ENCODE assay signal across 9 cellular contexts in genomic region chr1:150564051-150564991, GRCh38. TPM values are rescaled to one million over a fixed set of nuclear protein-coding genes. Genes with fewer than 3 reads are reported as not detected.
A peak's percentile ranks its signal among the peaks of the same experiment; 100 is the strongest.
DNase-seq lines count a peak whose midpoint lies in the region; ATAC-seq, FAIRE-seq and TF ChIP-seq lines count a peak whose summit lies in the region.
"Had no signal": no experiment of that assay in that cellular context is flagged by ENCODE, and none has a peak within 500 bp of the region (broad histone marks: within the 10 kb centered on the region; RNA-seq: fewer than 3 reads in every experiment).

No MANE protein-coding gene starts in this region.

- H3K4me1 ChIP-seq in endothelial cell of umbilical vein (ENCODE audit: control insufficient read depth, extremely low read depth, insufficient read depth, low read length) (peaks cover 68% of the 10 kb centered on the region), pancreas (peaks cover 68 to 81% (median 73%) of the 10 kb centered on the region in 3 donors)

- H4K20me1 ChIP-seq in endothelial cell of umbilical vein (replicated peaks; ENCODE audit: control insufficient read depth, extremely low read depth, insufficient read depth, low read length): no peaks in the 10 kb centered on the region

- dilution Hi-C loops in endothelial cell of umbilical vein (cut with MboI; ENCODE audit: extremely low pct_ligation_motif_present, low sequenced_read_pairs): no loop called here

- H3K27me3 ChIP-seq in endothelial cell of umbilical vein (ENCODE audit: control insufficient read depth in 2 of 2, insufficient read depth in 2 of 2, low read length in 2 of 2) (no peaks in the 10 kb centered on the region), pancreas (no peaks in the 10 kb centered on the region)

- CTCF ChIA-PET in Calu3 (lab: Charles Lee): interaction anchor here (0.5 to 1.6 kb wide), 5 partner anchors 13 to 65 kb away, joined by 3 to 5 read pairs (median 3); partner anchors contain the start of gene ENSA
- CTCF ChIA-PET in RWPE1 (lab: Yijun Ruan, JAX): interaction anchor here (0.6 to 1.6 kb wide), 3 partner anchors 29 to 249 kb away, joined by 3 read pairs; no protein-coding TSS in a partner anchor
- CTCF ChIA-PET in endothelial cell of umbilical vein (lab: Charles Lee): interaction anchor here (0.9 to 13.9 kb wide), 4 partner anchors 11 to 432 kb away, joined by 3 to 288 read pairs (median 94); partner anchors contain the start of gene MCL1

- peak overlapping the region; percentile 75 for H3K4me3 Mint-ChIP-seq in Calu3 (ENCODE audit: low read depth, unreplicated experiment)

- H3K4me2 ChIP-seq in endothelial cell of umbilical vein (ENCODE audit: insufficient read depth, low read length): no peak overlapping the region

- no peaks in the 10 kb centered on the region for H3K9me1 ChIP-seq in endothelial cell of umbilical vein (replicated peaks; ENCODE audit: control insufficient read depth, extremely low read depth, insufficient read depth, low read length)

- H3K4me3 ChIP-seq in endothelial cell of umbilical vein (replicated peaks in 1 of 3; ENCODE audit: insufficient read depth in 1 of 3, low read depth in 1 of 3, low read length in 3 of 3): no peak overlapping the region
- H3K4me3 ChIP-seq in pancreas: peak overlapping the region in 1 of 4 donors; percentile 17

- intact Hi-C loops in Calu3 (cut with micrococcal nuclease; ENCODE audit: unreplicated experiment) (loop anchor here (5.0 to 10.0 kb wide), 3 partner anchors 130 to 413 kb away; partner anchors contain the start of gene GOLPH3L), endothelial cell of umbilical vein (cut with micrococcal nuclease) (loop anchor here (5.0 kb wide), 1 partner anchor 358 kb away; no protein-coding TSS in a partner anchor), pancreas (cut with DNase I) (loop anchor here in 1 of 3 donors (5.0 kb wide), 1 partner anchor 58 kb away; no protein-coding TSS in a partner anchor)

- no peaks in the 10 kb centered on the region for H3K36me3 ChIP-seq in endothelial cell of umbilical vein (ENCODE audit: control insufficient read depth in 2 of 2, extremely low read depth in 1 of 2, insufficient read depth in 2 of 2, low read length in 2 of 2)
- H3K36me3 ChIP-seq in pancreas: no peaks in the 10 kb centered on the region

- no peak overlapping the region for H3K9ac ChIP-seq in endothelial cell of umbilical vein (replicated peaks; ENCODE audit: extremely low read depth, insufficient read depth, low read length)

- no peak for TF ChIP-seq POLR2A in endothelial cell of umbilical vein (IDR thresholded peaks at IDR 0.05; ENCODE audit: low read depth, low read length)

- H3K36me3 Mint-ChIP-seq in Calu3 (ENCODE audit: insufficient read depth, unreplicated experiment): peaks cover 92% of the 10 kb centered on the region

- BruUV-seq in Calu3 (replicated peaks; lab: Mats Ljungman, UMichigan) (no TSS peak), endothelial cell of umbilical vein (replicated peaks; lab: Mats Ljungman, UMichigan) (no TSS peak)

- POLR2A ChIA-PET in RWPE1 (lab: Yijun Ruan, JAX; ENCODE audit: low non-redundant PET) (interaction anchor here (0.7 kb wide), 1 partner anchor 11 kb away, joined by 3 read pairs; no protein-coding TSS in a partner anchor), endothelial cell of umbilical vein (lab: Charles Lee) (interaction anchor here (0.8 to 1.4 kb wide), 4 partner anchors 10 to 391 kb away, joined by 3 to 6 read pairs (median 4); partner anchors contain the start of gene MCL1)

- H2AFZ ChIP-seq in endothelial cell of umbilical vein (ENCODE audit: low read depth, low read length): no peak overlapping the region

- H3K9me3 Mint-ChIP-seq in Calu3 (ENCODE audit: low read depth, unreplicated experiment): no peaks in the 10 kb centered on the region

- no peak for ATAC-seq in pancreas
- no peak for ATAC-seq in HG02840 (IDR thresholded peaks at IDR 0.05; ENCODE audit: low FRiP score, unreplicated experiment)

- no peaks in the 10 kb centered on the region for H3K27me3 Mint-ChIP-seq in Calu3 (ENCODE audit: unreplicated experiment)

- peaks cover 74% of the 10 kb centered on the region for H3K4me1 Mint-ChIP-seq in Calu3 (ENCODE audit: low read depth, unreplicated experiment)

- 67 to 71% methylated on average over 5 of the region's 5 CpGs for WGBS in pancreas, 2 donors

- H3K79me2 ChIP-seq in endothelial cell of umbilical vein (ENCODE audit: control insufficient read depth, insufficient read depth, low read length): peaks cover 8% of the 10 kb centered on the region

- DNase-seq in Calu3: no peak
- no peak for DNase-seq in RWPE1 (ENCODE audit: low spot score)
- DNase-seq in endothelial cell of umbilical vein (ENCODE audit: low read depth, low spot score): no peak
- DNase-seq in pancreas: no peak
- DNase-seq in NCI-H1092 treated with DMSO at 0.1 percent for 48 hours (lab: John Stamatoyannopoulos, UW): no peak
- no peak for DNase-seq in NCI-H69 (lab: John Stamatoyannopoulos, UW)
- no peak for DNase-seq in NCI-H82 treated with DMSO at 0.1 percent for 48 hours (lab: John Stamatoyannopoulos, UW; ENCODE audit: unreplicated experiment)

- no peak for TF ChIP-seq CTCF in Calu3 (IDR thresholded peaks at IDR 0.05; ENCODE audit: unreplicated experiment)
- TF ChIP-seq CTCF in RWPE1 (conservative IDR thresholded peaks at IDR 0.05; ENCODE audit: low read depth): no peak
- no peak for TF ChIP-seq CTCF in endothelial cell of umbilical vein (IDR thresholded peaks at IDR 0.05; ENCODE audit: extremely low read depth in 1 of 2, insufficient read depth in 1 of 2, low read depth in 1 of 2, low read length in 2 of 2)
- no peak for TF ChIP-seq CTCF in pancreas (IDR thresholded peaks at IDR 0.05)

- H3K27ac Mint-ChIP-seq in Calu3 (ENCODE audit: unreplicated experiment): peak overlapping the region; percentile 95

- H3K9me3 ChIP-seq in endothelial cell of umbilical vein (replicated peaks; ENCODE audit: control insufficient read depth, insufficient read depth, low read length) (no peaks in the 10 kb centered on the region), pancreas (no peaks in the 10 kb centered on the region)

- peak overlapping the region; percentile 100 for H3K27ac ChIP-seq in RWPE1
- peak overlapping the region; percentile 99 for H3K27ac ChIP-seq in endothelial cell of umbilical vein (ENCODE audit: insufficient read depth, low read depth, low read length)
- peak overlapping the region; percentile 96 to 100 (median 99) for H3K27ac ChIP-seq in pancreas

- FAIRE-seq in endothelial cell of umbilical vein (lab: Jason Lieb, UNC) (no peak), pancreas (lab: Jason Lieb, UNC) (no peak)

TF ChIP-seq in endothelial cell of umbilical vein, 7 proteins besides CTCF, POLR2A, EP300 and RAD21 (continues in another document):
- TF ChIP-seq MYC (IDR thresholded peaks at IDR 0.05; ENCODE audit: low read depth, low read length) (no peak), JUN (IDR thresholded peaks at IDR 0.05; ENCODE audit: borderline replicate concordance, insufficient read depth, insufficient read length, low read depth) (no peak), GATA2 (IDR thresholded peaks at IDR 0.05; ENCODE audit: insufficient read depth, insufficient read length, low read depth, low read length) (no peak), POLR2AphosphoS5 (IDR thresholded peaks at IDR 0.05; ENCODE audit: insufficient read depth, low read depth, low read length) (no peak)

RNA-seq across cellular contexts. Expression of gene MCL1, which starts 15.1 kb away (rescaled TPM):
- 261 and 262 TPM in 2 replicates for total RNA-seq in Calu3 (2022)
- 186 and 212 TPM in 2 replicates for total RNA-seq in endothelial cell of umbilical vein
- polyA plus RNA-seq in endothelial cell of umbilical vein: 63.9 and 87.3 TPM in 2 replicates
- 71.3 and 83.7 TPM in 2 replicates for polyA plus RNA-seq in endothelial cell of umbilical vein (2011; cell fraction: cytosol; rRNA removed)
- 334 and 381 TPM in 2 replicates for polyA plus RNA-seq in endothelial cell of umbilical vein (2011; cell fraction: nucleus; rRNA removed)
- 120 and 171 TPM in 2 replicates for polyA plus RNA-seq in endothelial cell of umbilical vein (2012)
- polyA minus RNA-seq in endothelial cell of umbilical vein: 129 and 158 TPM in 2 replicates
- 105 TPM for polyA minus RNA-seq in endothelial cell of umbilical vein (2011; cell fraction: cytosol; rRNA and poly(A)+ RNA removed)
- 263 and 290 TPM in 2 replicates for polyA minus RNA-seq in endothelial cell of umbilical vein (2011; cell fraction: nucleus; rRNA and poly(A)+ RNA removed)
- 100 to 1,000 TPM in 3 of 6 donors, 10 to 100 TPM in 3; 91.6 to 163 (median 108) TPM for total RNA-seq in pancreas
- 10 to 100 TPM; 69.2 to 95.7 TPM for polyA plus RNA-seq in pancreas

RNA-seq across cellular contexts. Expression of gene ADAMTSL4, which starts 15.1 kb away (rescaled TPM):
- total RNA-seq in Calu3 (2022) (1.9 and 2.7 TPM in 2 replicates), endothelial cell of umbilical vein (0.37 and 0.73 TPM in 2 replicates), pancreas (1 to 10 TPM; 1.3 to 6.2 (median 3.0) TPM)
- polyA plus RNA-seq in endothelial cell of umbilical vein (0.96 and 1.0 TPM in 2 replicates), pancreas (1 to 10 TPM; 3.5 to 8.0 TPM)
- 0.67 and 0.75 TPM in 2 replicates for polyA plus RNA-seq in endothelial cell of umbilical vein (2011; cell fraction: cytosol; rRNA removed)
- 0.63 and 0.74 TPM in 2 replicates for polyA plus RNA-seq in endothelial cell of umbilical vein (2011; cell fraction: nucleus; rRNA removed)
- polyA plus RNA-seq in endothelial cell of umbilical vein (2012): 3.0 and 3.6 TPM in 2 replicates
- 2.5 and 4.0 TPM in 2 replicates for polyA minus RNA-seq in endothelial cell of umbilical vein
- polyA minus RNA-seq in endothelial cell of umbilical vein (2011; cell fraction: cytosol; rRNA and poly(A)+ RNA removed): 2.8 TPM
- 0.58 TPM in 1 of 2 replicates, not detected in the other for polyA minus RNA-seq in endothelial cell of umbilical vein (2011; cell fraction: nucleus; rRNA and poly(A)+ RNA removed)

RNA-seq across cellular contexts. Expression of gene FALEC, which starts 48.8 kb away (rescaled TPM):
- total RNA-seq in Calu3 (2022): 0.71 TPM in 1 of 2 replicates, not detected in the other
- total RNA-seq in endothelial cell of umbilical vein: not detected in 2 replicates
- polyA plus RNA-seq in endothelial cell of umbilical vein: not detected in 2 replicates
- polyA plus RNA-seq in endothelial cell of umbilical vein (2011; cell fraction: cytosol; rRNA removed): not detected in 2 replicates
- polyA plus RNA-seq in endothelial cell of umbilical vein (2011; cell fraction: nucleus; rRNA removed): not detected in 2 replicates
- not detected in 2 replicates for polyA plus RNA-seq in endothelial cell of umbilical vein (2012)
- polyA minus RNA-seq in endothelial cell of umbilical vein: 0.42 TPM in 1 of 2 replicates, not detected in the other
- not detected for polyA minus RNA-seq in endothelial cell of umbilical vein (2011; cell fraction: cytosol; rRNA and poly(A)+ RNA removed)
- not detected in 2 replicates for polyA minus RNA-seq in endothelial cell of umbilical vein (2011; cell fraction: nucleus; rRNA and poly(A)+ RNA removed)
- total RNA-seq in pancreas: not detected
- polyA plus RNA-seq in pancreas: not detected
- total RNA-seq: T-helper 2 cell treated with Interferon-gamma antibody and Interleukin-4, amounts not matched to agents 100 ng/mL and 5 ng/mL, for 36 hours had no signal

RNA-seq across cellular contexts. Expression of gene ECM1, which starts 56.4 kb away (rescaled TPM):
- 1.6 and 2.8 TPM in 2 replicates for total RNA-seq in Calu3 (2022)
- 7.2 and 7.3 TPM in 2 replicates for total RNA-seq in endothelial cell of umbilical vein
- 16.6 and 20.5 TPM in 2 replicates for polyA plus RNA-seq in endothelial cell of umbilical vein
- 8.3 and 10.8 TPM in 2 replicates for polyA plus RNA-seq in endothelial cell of umbilical vein (2011; cell fraction: cytosol; rRNA removed)
- 12.9 and 14.6 TPM in 2 replicates for polyA plus RNA-seq in endothelial cell of umbilical vein (2011; cell fraction: nucleus; rRNA removed)
- 8.8 and 12.4 TPM in 2 replicates for polyA plus RNA-seq in endothelial cell of umbilical vein (2012)
- 7.0 and 10.2 TPM in 2 replicates for polyA minus RNA-seq in endothelial cell of umbilical vein
- polyA minus RNA-seq in endothelial cell of umbilical vein (2011; cell fraction: cytosol; rRNA and poly(A)+ RNA removed): 3.7 TPM
- 2.5 and 2.9 TPM in 2 replicates for polyA minus RNA-seq in endothelial cell of umbilical vein (2011; cell fraction: nucleus; rRNA and poly(A)+ RNA removed)
- 1 to 10 TPM in 4 of 6 donors, under 1 TPM in 2; 0.63 to 5.6 (median 1.8) TPM for total RNA-seq in pancreas
- 1 to 10 TPM; 2.6 to 6.1 TPM for polyA plus RNA-seq in pancreas
